14 cellular contexts compared by ENCODE assay signal in genomic region chr14:23876160-23876750, GRCh38.
DNase-seq lines count a peak whose midpoint lies in the region; ATAC-seq and TF ChIP-seq lines count a peak whose summit lies in the region.
"Had no signal": no experiment of that assay in that cellular context is flagged by ENCODE, and none has a peak within 500 bp of the region (broad histone marks: within the 10 kb centered on the region; RNA-seq: fewer than 3 reads in every experiment).

No MANE protein-coding gene starts in this region.

- peaks cover 18% of the 10 kb centered on the region for H3K4me1 Mint-ChIP-seq in activated CD4-positive, alpha-beta T cell treated with anti-CD3 and anti-CD28 coated beads for 36 hours
- no peaks in the 10 kb centered on the region for H3K4me1 Mint-ChIP-seq in MCF 10A (ENCODE audit: insufficient read depth, unreplicated experiment)
- H3K4me1 Mint-ChIP-seq in activated CD8-positive, alpha-beta T cell treated with anti-CD3 and anti-CD28 coated beads, Interleukin-2, amount 10 ng/mL, durations not matched to agents 7 days and 5 days (ENCODE audit: low read depth): no peaks in the 10 kb centered on the region
- H3K4me1 Mint-ChIP-seq: CD14-positive monocyte; CD8-positive, alpha-beta memory T cell had no signal

- POLR2A ChIA-PET in activated CD4-positive, alpha-beta T cell treated with anti-CD3 and anti-CD28 coated beads for 36 hours (lab: Charles Lee): no interaction called here
- POLR2A ChIA-PET in MCF 10A (lab: Yijun Ruan, JAX): no interaction called here
- POLR2A ChIA-PET in activated CD8-positive, alpha-beta T cell treated with anti-CD3 and anti-CD28 coated beads, Interleukin-2, amount 10 ng/mL, durations not matched to agents 7 days and 5 days (lab: Charles Lee): no interaction called here

- TF ChIP-seq CTCF in MCF 10A (IDR thresholded peaks at IDR 0.05; ENCODE audit: unreplicated experiment): no peak
- no peak for TF ChIP-seq CTCF in breast epithelium (IDR thresholded peaks at IDR 0.05)

- H3K27me3 Mint-ChIP-seq in activated CD4-positive, alpha-beta T cell treated with anti-CD3 and anti-CD28 coated beads for 36 hours: peaks cover 12% of the 10 kb centered on the region
- no peaks in the 10 kb centered on the region for H3K27me3 Mint-ChIP-seq in MCF 10A (ENCODE audit: insufficient read depth, unreplicated experiment)
- peaks cover 9% of the 10 kb centered on the region for H3K27me3 Mint-ChIP-seq in activated CD8-positive, alpha-beta T cell treated with anti-CD3 and anti-CD28 coated beads, Interleukin-2, amount 10 ng/mL, durations not matched to agents 7 days and 5 days (ENCODE audit: low read depth)

- H3K4me3 Mint-ChIP-seq in activated CD4-positive, alpha-beta T cell treated with anti-CD3 and anti-CD28 coated beads for 36 hours: no peak overlapping the region
- H3K4me3 Mint-ChIP-seq in MCF 10A (ENCODE audit: unreplicated experiment): no peak overlapping the region
- no peak overlapping the region for H3K4me3 Mint-ChIP-seq in activated CD8-positive, alpha-beta T cell treated with anti-CD3 and anti-CD28 coated beads, Interleukin-2, amount 10 ng/mL, durations not matched to agents 7 days and 5 days
- H3K4me3 Mint-ChIP-seq: CD14-positive monocyte; CD8-positive, alpha-beta memory T cell had no signal

- H3K27ac Mint-ChIP-seq in activated CD4-positive, alpha-beta T cell treated with anti-CD3 and anti-CD28 coated beads for 36 hours: peak overlapping the region; percentile 44
- peak overlapping the region; percentile 3 for H3K27ac Mint-ChIP-seq in MCF 10A (ENCODE audit: low read depth, unreplicated experiment)
- no peak overlapping the region for H3K27ac Mint-ChIP-seq in activated CD8-positive, alpha-beta T cell treated with anti-CD3 and anti-CD28 coated beads, Interleukin-2, amount 10 ng/mL, durations not matched to agents 7 days and 5 days
- H3K27ac Mint-ChIP-seq: CD8-positive, alpha-beta memory T cell had no signal

- BruUV-seq in MCF 10A (replicated peaks; lab: Mats Ljungman, UMichigan): no TSS peak

- H3K9me3 ChIP-seq in breast epithelium: peaks cover 0 to 8% of the 10 kb centered on the region in 2 donors
- H3K9me3 ChIP-seq: Caco-2 had no signal

- no peak overlapping the region for H3K4me3 ChIP-seq in breast epithelium

- CTCF ChIA-PET in activated CD4-positive, alpha-beta T cell treated with anti-CD3 and anti-CD28 coated beads for 36 hours (lab: Charles Lee): interaction anchor here (1.1 kb wide), 1 partner anchor 149 kb away, joined by 6 read pairs; no protein-coding TSS in a partner anchor
- CTCF ChIA-PET in MCF 10A (lab: Yijun Ruan, JAX): interaction anchor here (0.6 to 1.6 kb wide), 3 partner anchors 34 to 149 kb away, joined by 3 to 4 read pairs (median 3); no protein-coding TSS in a partner anchor
- CTCF ChIA-PET in activated CD8-positive, alpha-beta T cell treated with anti-CD3 and anti-CD28 coated beads, Interleukin-2, amount 10 ng/mL, durations not matched to agents 7 days and 5 days (lab: Charles Lee): no interaction called here

- no peaks in the 10 kb centered on the region for H3K4me1 ChIP-seq in breast epithelium
- H3K4me1 ChIP-seq: Caco-2 had no signal

- ATAC-seq in activated CD4-positive, alpha-beta T cell treated with anti-CD3 and anti-CD28 coated beads for 36 hours: no peak
- no peak for ATAC-seq in activated CD8-positive, alpha-beta T cell treated with anti-CD3 and anti-CD28 coated beads, Interleukin-2, amount 10 ng/mL, durations not matched to agents 7 days and 5 days

- intact Hi-C loops in activated CD4-positive, alpha-beta T cell treated with anti-CD3 and anti-CD28 coated beads for 36 hours (cut with DNase I, micrococcal nuclease): no loop called here
- intact Hi-C loops in MCF 10A (cut with micrococcal nuclease) (no loop called here), breast epithelium (cut with DNase I; ENCODE audit: low total_unique reads) (no loop called here)

- no peaks in the 10 kb centered on the region for H3K27me3 ChIP-seq in breast epithelium

- no peak overlapping the region for H3K27ac ChIP-seq in breast epithelium
- H3K27ac ChIP-seq: 22Rv1, HL-60 had no signal

- no peaks in the 10 kb centered on the region for H3K36me3 Mint-ChIP-seq in activated CD4-positive, alpha-beta T cell treated with anti-CD3 and anti-CD28 coated beads for 36 hours (ENCODE audit: low read depth)
- no peaks in the 10 kb centered on the region for H3K36me3 Mint-ChIP-seq in MCF 10A (ENCODE audit: insufficient read depth, unreplicated experiment)
- no peaks in the 10 kb centered on the region for H3K36me3 Mint-ChIP-seq in activated CD8-positive, alpha-beta T cell treated with anti-CD3 and anti-CD28 coated beads, Interleukin-2, amount 10 ng/mL, durations not matched to agents 7 days and 5 days (ENCODE audit: low read depth)
- H3K36me3 Mint-ChIP-seq: CD14-positive monocyte; CD8-positive, alpha-beta memory T cell had no signal

- TF ChIP-seq POLR2A in breast epithelium (IDR thresholded peaks at IDR 0.05): no peak

- H3K36me3 ChIP-seq in breast epithelium: no peaks in the 10 kb centered on the region

- no peaks in the 10 kb centered on the region for H3K9me3 Mint-ChIP-seq in activated CD4-positive, alpha-beta T cell treated with anti-CD3 and anti-CD28 coated beads for 36 hours (ENCODE audit: low read depth)
- no peaks in the 10 kb centered on the region for H3K9me3 Mint-ChIP-seq in MCF 10A (ENCODE audit: unreplicated experiment)
- H3K9me3 Mint-ChIP-seq in activated CD8-positive, alpha-beta T cell treated with anti-CD3 and anti-CD28 coated beads, Interleukin-2, amount 10 ng/mL, durations not matched to agents 7 days and 5 days (ENCODE audit: insufficient read depth): no peaks in the 10 kb centered on the region
- H3K9me3 Mint-ChIP-seq: CD8-positive, alpha-beta memory T cell had no signal

- DNase-seq in activated CD4-positive, alpha-beta T cell treated with anti-CD3 and anti-CD28 coated beads for 36 hours: no peak
- no peak for DNase-seq in activated CD4-positive, alpha-beta T cell treated with anti-CD3 and anti-CD28 coated beads, Interleukin-2, amount 50 U/mL, for 1 hour
- DNase-seq in MCF 10A (ENCODE audit: unreplicated experiment): no peak
- no peak for DNase-seq in breast epithelium (ENCODE audit: low spot score in 2 of 2)
- DNase-seq in myocyte (ENCODE audit: low read depth): peak; percentile 97
- no peak for DNase-seq in activated CD8-positive, alpha-beta T cell treated with anti-CD3 and anti-CD28 coated beads, Interleukin-2, amount 10 ng/mL, durations not matched to agents 7 days and 5 days
- no peak for DNase-seq in NCI-H226
- DNase-seq: Caco-2; CD8-positive, alpha-beta memory T cell; DND-41; GDM1 had no signal
